In the genomic region with DNA sequence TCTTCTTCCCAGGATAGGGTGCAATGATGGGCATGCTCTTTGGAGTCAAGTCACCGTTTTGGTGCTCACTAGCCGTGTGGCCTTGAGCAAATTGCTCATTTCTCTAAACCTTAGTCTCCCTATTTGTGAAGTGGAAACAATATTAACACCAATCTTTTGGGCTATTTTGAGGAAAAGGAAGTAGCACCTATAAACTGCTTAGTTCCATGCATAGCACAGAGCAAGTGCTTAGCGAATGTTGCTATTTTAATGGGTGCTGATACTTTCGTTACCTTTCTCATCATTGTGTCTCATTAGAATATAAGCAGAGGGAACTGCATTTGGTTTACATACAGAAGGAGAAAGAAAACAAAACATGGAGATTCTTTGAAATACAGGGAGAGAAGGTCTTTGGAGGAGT, we compare ENCODE assay signal across 17 cellular contexts.
DNase-seq lines count a peak whose midpoint lies in the region; ATAC-seq, FAIRE-seq and TF ChIP-seq lines count a peak whose summit lies in the region.
"Had no signal": no experiment of that assay in that cellular context is flagged by ENCODE, and none has a peak within 500 bp of the region (broad histone marks: within the 10 kb centered on the region; RNA-seq: fewer than 3 reads in every experiment).

No MANE protein-coding gene starts in this region.

- no peaks in the 10 kb centered on the region for H3K27me3 Mint-ChIP-seq in activated CD4-positive, alpha-beta T cell treated with anti-CD3 and anti-CD28 coated beads, Interleukin-2, amount 10 ng/mL, durations not matched to agents 24 days and 14 days

- H3K4me3 Mint-ChIP-seq in activated CD4-positive, alpha-beta T cell treated with anti-CD3 and anti-CD28 coated beads, Interleukin-2, amount 10 ng/mL, durations not matched to agents 24 days and 14 days = no peak overlapping the region
- H3K4me3 Mint-ChIP-seq: stimulated activated naive CD8-positive, alpha-beta T cell treated with anti-CD3 and anti-CD28 coated beads, Interleukin-15, Interleukin-2, amounts not matched to agents 100 ng/mL and 50 ng/mL, for 24 hours had no signal

- ATAC-seq in GM21390 (IDR thresholded peaks at IDR 0.05; ENCODE audit: unreplicated experiment) (peak; percentile 49), HG03378 (IDR thresholded peaks at IDR 0.05; ENCODE audit: unreplicated experiment) (peak; percentile 56), HG03354 (IDR thresholded peaks at IDR 0.05; ENCODE audit: poor library complexity, severe bottlenecking, unreplicated experiment) (no peak)

- no peaks in the 10 kb centered on the region for H3K9me3 Mint-ChIP-seq in activated CD4-positive, alpha-beta T cell treated with anti-CD3 and anti-CD28 coated beads, Interleukin-2, amount 10 ng/mL, durations not matched to agents 24 days and 14 days
- H3K9me3 Mint-ChIP-seq: stimulated activated naive CD8-positive, alpha-beta T cell treated with anti-CD3 and anti-CD28 coated beads, Interleukin-15, Interleukin-2, amounts not matched to agents 100 ng/mL and 50 ng/mL, for 24 hours had no signal

- H3K9ac ChIP-seq in kidney (ENCODE audit: low read length in 2 of 2) = no peak overlapping the region

- TF ChIP-seq CTCF in GM13977 (IDR thresholded peaks at IDR 0.05; ENCODE audit: extremely low read depth, insufficient read depth, missing control alignments) = no peak
- no peak for TF ChIP-seq CTCF in kidney (IDR thresholded peaks at IDR 0.05; ENCODE audit: borderline replicate concordance, extremely low read depth, insufficient read depth)

- no peak overlapping the region for H3K4me3 ChIP-seq in kidney (ENCODE audit: low read length in 2 of 2)
- H3K4me3 ChIP-seq: adrenal gland, SJSA1 had no signal

- intact Hi-C loops in kidney (cut with DNase I) = no loop called here
- intact Hi-C loops in activated CD4-positive, alpha-beta T cell treated with anti-CD3 and anti-CD28 coated beads, Interleukin-2, amount 10 ng/mL, durations not matched to agents 24 days and 14 days (cut with micrococcal nuclease) = no loop called here

- in situ Hi-C loops in GM13977 (cut with MboI; ENCODE audit: low pct_unique_long_range_greater_than_20kb, low sequenced_read_pairs, unreplicated experiment) = no loop called here

- peaks cover 7% of the 10 kb centered on the region for H3K4me1 Mint-ChIP-seq in activated CD4-positive, alpha-beta T cell treated with anti-CD3 and anti-CD28 coated beads, Interleukin-2, amount 10 ng/mL, durations not matched to agents 24 days and 14 days

- peak; percentile 58 for DNase-seq in GM13977 (ENCODE audit: low spot score)
- DNase-seq in kidney = peak; percentile 10
- DNase-seq in activated effector memory CD4-positive, alpha-beta T cell treated with Interleukin-2 at 50 U/mL for 16 hours = no peak
- no peak for DNase-seq in activated CD4-positive, alpha-beta T cell treated with anti-CD3 and anti-CD28 coated beads, Interleukin-2, amount 10 ng/mL, durations not matched to agents 24 days and 14 days
- DNase-seq in activated CD4-positive, alpha-beta T cell treated with anti-CD3 and anti-CD28 coated beads, Interleukin-2, amount 50 U/mL, for 48 hours = no peak
- DNase-seq: adrenal gland; AML-193; foreskin fibroblast; NCI-H1417; NCI-H524 treated with DMSO at 0.1 percent for 48 hours; stimulated activated CD4-positive, alpha-beta T cell treated with anti-CD3 and anti-CD28 coated beads, Interleukin-4, amount 100 ng/mL, for 4 hours had no signal

- H3K27ac ChIP-seq in kidney (ENCODE audit: low read depth in 2 of 2, low read length in 2 of 2) = no peak overlapping the region
- H3K27ac ChIP-seq: SJSA1 had no signal

- H3K4me1 ChIP-seq in kidney (ENCODE audit: control insufficient read depth in 1 of 2, insufficient read depth in 1 of 2, low read depth in 1 of 2, low read length in 2 of 2) = peaks cover 4 to 5% of the 10 kb centered on the region in 2 donors

- no peaks in the 10 kb centered on the region for H3K36me3 Mint-ChIP-seq in activated CD4-positive, alpha-beta T cell treated with anti-CD3 and anti-CD28 coated beads, Interleukin-2, amount 10 ng/mL, durations not matched to agents 24 days and 14 days (ENCODE audit: low read depth)

- H3K36me3 ChIP-seq in kidney (ENCODE audit: control insufficient read depth in 1 of 2, insufficient read depth in 2 of 2, low read length in 2 of 2) = no peaks in the 10 kb centered on the region
- H3K36me3 ChIP-seq: adrenal gland, SJSA1 had no signal

- no peaks in the 10 kb centered on the region for H3K9me3 ChIP-seq in kidney (ENCODE audit: control insufficient read depth in 1 of 2, low read length in 2 of 2)
- H3K9me3 ChIP-seq: adrenal gland, SJSA1 had no signal

- FAIRE-seq in kidney (lab: Jason Lieb, UNC) = no peak
- FAIRE-seq: islet of Langerhans had no signal

- H3K27ac Mint-ChIP-seq in activated CD4-positive, alpha-beta T cell treated with anti-CD3 and anti-CD28 coated beads, Interleukin-2, amount 10 ng/mL, durations not matched to agents 24 days and 14 days = no peak overlapping the region

Comparison
In these comparisons a context has a peak if more than half of its experiments do, and no peak if none do; other contexts are left out.
1. DNase-seq: peak in GM13977 (single experiment) and kidney (single experiment); none in activated effector memory CD4-positive, alpha-beta T cell treated with Interleukin-2 at 50 U/mL for 16 hours (single experiment), activated CD4-positive, alpha-beta T cell treated with anti-CD3 and anti-CD28 coated beads, Interleukin-2, amount 10 ng/mL, durations not matched to agents 24 days and 14 days (single experiment) and activated CD4-positive, alpha-beta T cell treated with anti-CD3 and anti-CD28 coated beads, Interleukin-2, amount 50 U/mL, for 48 hours (0 of 2).